8 cellular contexts compared by ENCODE assay signal in the genomic region with DNA sequence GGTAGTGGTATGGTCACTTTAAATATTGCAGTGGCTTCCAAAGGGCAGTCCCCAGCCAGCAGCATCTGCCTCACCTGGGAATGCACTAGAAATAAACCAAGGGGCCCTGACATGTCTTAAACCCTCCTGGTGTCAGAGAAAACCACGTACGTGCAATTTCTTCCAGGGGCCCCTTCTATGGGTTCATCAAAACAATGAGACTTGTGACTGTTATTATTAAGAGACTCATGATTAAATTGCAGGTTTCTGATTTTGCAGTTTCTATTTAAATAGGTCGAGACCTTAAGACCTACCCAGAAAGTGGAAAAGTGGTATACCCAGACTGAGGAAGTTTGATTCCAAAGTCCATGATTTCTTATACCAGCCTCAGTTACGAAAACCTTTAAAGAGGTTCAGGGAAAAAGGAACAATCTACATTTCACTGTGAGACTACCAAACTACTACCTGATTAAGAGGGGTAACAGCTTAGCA. TPM values are rescaled to one million over a fixed set of nuclear protein-coding genes. Genes with fewer than 3 reads are reported as not detected.
A peak's percentile ranks its signal among the peaks of the same experiment; 100 is the strongest.
DNase-seq lines count a peak whose midpoint lies in the region; ATAC-seq and TF ChIP-seq lines count a peak whose summit lies in the region.

No MANE protein-coding gene starts in this region.

- peaks cover 14% of the 10 kb centered on the region for H3K9me3 Mint-ChIP-seq in HFFc6

- H3K27ac ChIP-seq in lower lobe of right lung, result peak overlapping the region; percentile 81
- H3K27ac ChIP-seq in uterus, result peak overlapping the region; percentile 79 to 87

- H3K27me3 ChIP-seq in adipocyte (replicated peaks; ENCODE audit: control insufficient read depth, insufficient read depth, low read length) (no peaks in the 10 kb centered on the region), lower lobe of right lung (ENCODE audit: low read depth) (no peaks in the 10 kb centered on the region), uterus (no peaks in the 10 kb centered on the region)

- ATAC-seq in lower lobe of right lung (no peak), GM18858 (IDR thresholded peaks at IDR 0.05; ENCODE audit: unreplicated experiment) (no peak), HG02885 (IDR thresholded peaks at IDR 0.05; ENCODE audit: poor library complexity, unreplicated experiment) (no peak)

- DNase-seq in AG04449 (ENCODE audit: low read depth, low spot score), result no peak
- no peak for DNase-seq in HFFc6
- DNase-seq in adipocyte (ENCODE audit: low read depth), result no peak
- no peak for DNase-seq in lower lobe of right lung
- no peak for DNase-seq in uterus
- no peak for DNase-seq in pons (ENCODE audit: low spot score)

- POLR2A ChIA-PET in AG04449 (lab: Yijun Ruan, JAX), result interaction anchor here (1.3 to 3.3 kb wide), 2 partner anchors 8 to 88 kb away, joined by 3 to 55 read pairs; partner anchors contain the start of genes CEP95 and DDX5

- intact Hi-C loops in lower lobe of right lung (cut with DNase I), result no loop called here
- intact Hi-C loops in uterus (cut with DNase I; ENCODE audit: low total_unique reads), result no loop called here

- H3K4me3 ChIP-seq in AG04449 (ENCODE audit: low read depth, low read length) (peak overlapping the region; percentile 88), adipocyte (ENCODE audit: low read length) (peak overlapping the region; percentile 93), lower lobe of right lung (peak overlapping the region; percentile 79), uterus (peak overlapping the region; percentile 73 to 79)

- TF ChIP-seq CTCF in AG04449 (IDR thresholded peaks at IDR 0.05; ENCODE audit: insufficient read depth, low read length, missing control alignments) (no peak), HFFc6 (IDR thresholded peaks at IDR 0.05) (0 out of 2 replicates have a peak, but pooled peaks have one; percentile 5), lower lobe of right lung (IDR thresholded peaks at IDR 0.05) (no peak), uterus (IDR thresholded peaks at IDR 0.05) (no peak)

- peak overlapping the region; percentile 100 for H3K4me3 Mint-ChIP-seq in HFFc6

- H3K36me3 ChIP-seq in adipocyte (ENCODE audit: control insufficient read depth, insufficient read depth, low read length, severe bottlenecking) (peaks cover 58% of the 10 kb centered on the region), lower lobe of right lung (peaks cover 63% of the 10 kb centered on the region), uterus (no peaks in the 10 kb centered on the region)

- peak overlapping the region; percentile 100 for H3K27ac Mint-ChIP-seq in HFFc6

- peak overlapping the region; percentile 93 for H3K9ac ChIP-seq in adipocyte (ENCODE audit: low read length)

- peaks cover 70% of the 10 kb centered on the region for H3K4me1 ChIP-seq in adipocyte (ENCODE audit: control insufficient read depth, insufficient read depth, low read length)
- H3K4me1 ChIP-seq in lower lobe of right lung, result peaks cover 77% of the 10 kb centered on the region
- H3K4me1 ChIP-seq in uterus, result peaks cover 6 to 8% of the 10 kb centered on the region in 2 donors

- CTCF ChIA-PET in AG04449 (lab: Yijun Ruan, JAX), result interaction anchor here (8.6 to 13.0 kb wide), 2 partner anchors 6 to 76 kb away, joined by 78 to 451 read pairs; partner anchors contain the start of genes CEP95 and DDX5

- peaks cover 83% of the 10 kb centered on the region for H3K4me1 Mint-ChIP-seq in HFFc6 (ENCODE audit: low read depth)

- H3K36me3 Mint-ChIP-seq in HFFc6 (ENCODE audit: low read depth), result peaks cover 60% of the 10 kb centered on the region

- no peaks in the 10 kb centered on the region for H3K9me3 ChIP-seq in adipocyte (ENCODE audit: control insufficient read depth, low read length)
- H3K9me3 ChIP-seq in lower lobe of right lung, result no peaks in the 10 kb centered on the region
- H3K9me3 ChIP-seq in uterus, result no peaks in the 10 kb centered on the region

- no peak for TF ChIP-seq POLR2A in uterus (IDR thresholded peaks at IDR 0.05)

- peaks cover 34% of the 10 kb centered on the region for H3K27me3 Mint-ChIP-seq in HFFc6 (ENCODE audit: insufficient read depth)

RNA-seq across cellular contexts. Expression of gene POLG2, which starts 0.7 kb away (rescaled TPM):
- 10 to 100 TPM in 1 of 6 experiments, 1 to 10 TPM in 5; 6.5 to 11.8 (median 7.3) TPM for total RNA-seq in HFFc6 (2021; fragmentation: NEBNext Ultra II Directional; extraction: Animal tissue kit (Norgen Biotek cat#: 25700))
- total RNA-seq in lower lobe of right lung (12.0 TPM), uterus (10 to 100 TPM in 3 of 4 donors, 1 to 10 TPM in 1; 2.4 to 41.8 (median 17.8) TPM)

RNA-seq across cellular contexts. Expression of gene DDX5, which starts 8.5 kb away (rescaled TPM):
- total RNA-seq in HFFc6 (2021; fragmentation: NEBNext Ultra II Directional; extraction: Animal tissue kit (Norgen Biotek cat#: 25700)), result 100 to 1,000 TPM; 537 to 635 (median 600) TPM
- 964 TPM for total RNA-seq in lower lobe of right lung
- 100 to 1,000 TPM; 576 to 943 (median 602) TPM for total RNA-seq in uterus

RNA-seq across cellular contexts. Expression of gene CEP95, which starts 9.2 kb away (rescaled TPM):
- total RNA-seq in HFFc6 (2021; fragmentation: NEBNext Ultra II Directional; extraction: Animal tissue kit (Norgen Biotek cat#: 25700)), result 10 to 100 TPM in 5 of 6 experiments, 1 to 10 TPM in 1; 9.0 to 13.0 (median 11.5) TPM
- total RNA-seq in lower lobe of right lung (34.2 TPM), uterus (10 to 100 TPM; 34.8 to 100.0 (median 69.8) TPM)

RNA-seq across cellular contexts. Expression of gene MILR1, which starts 48.7 kb away (rescaled TPM):
- total RNA-seq in HFFc6 (2021; fragmentation: NEBNext Ultra II Directional; extraction: Animal tissue kit (Norgen Biotek cat#: 25700)), result 1 to 10 TPM in 4 of 6 experiments, under 1 TPM in 2; 0.61 to 2.5 (median 1.5) TPM
- total RNA-seq in lower lobe of right lung (19.6 TPM), uterus (1 to 10 TPM in 3 of 4 donors, under 1 TPM in 1; 0.59 to 9.5 (median 3.8) TPM)
